27 cellular contexts compared by ENCODE assay signal in genomic region chr12:131824450-131824849, GRCh38. TPM values are rescaled to one million over a fixed set of nuclear protein-coding genes. Genes with fewer than 3 reads are reported as not detected.
"Had no signal": no experiment of that assay in that cellular context is flagged by ENCODE, and none has a peak within 500 bp of the region (broad histone marks: within the 10 kb centered on the region; RNA-seq: fewer than 3 reads in every experiment).

No MANE protein-coding gene starts in this region.

- H3K4me3 ChIP-seq: coronary artery had no signal

- H3K4me3 Mint-ChIP-seq: activated CD4-positive, alpha-beta memory T cell treated with anti-CD3 and anti-CD28 coated beads for 36 hours; activated CD4-positive, alpha-beta T cell treated with anti-CD3 and anti-CD28 coated beads for 36 hours; activated CD4-positive, alpha-beta T cell treated with anti-CD3 and anti-CD28 coated beads, Interleukin-2, amount 10 ng/mL, durations not matched to agents 24 days and 14 days; activated naive CD4-positive, alpha-beta T cell treated with anti-CD3 and anti-CD28 coated beads, Interleukin-2, amount 10 ng/mL, durations not matched to agents 7 days and 5 days; activated naive CD8-positive, alpha-beta T cell treated with anti-CD3 and anti-CD28 coated beads, Interleukin-2, amount 10 ng/mL, durations not matched to agents 7 days and 5 days; activated T-cell treated with anti-CD3 and anti-CD28 coated beads, Interleukin-2, amount 50 U/mL, for 24 hours; activated T-cell treated with anti-CD3 and anti-CD28 coated beads, Interleukin-2, amount 50 U/mL, for 72 hours; central memory CD8-positive, alpha-beta T cell; dendritic cell treated with granulocyte-macrophage colony-stimulating factor and Interleukin-4, amounts not matched to agents 40 ng/mL and 50 ng/mL, for 4 days; endodermal cell; T-helper 17 cell; T-helper 2 cell treated with Interferon-gamma antibody and Interleukin-4, amounts not matched to agents 5 μg/mL and 100 μg/mL, for 36 hours had no signal

- ATAC-seq: activated CD4-positive, alpha-beta T cell treated with anti-CD3 and anti-CD28 coated beads for 36 hours; activated naive CD4-positive, alpha-beta T cell treated with anti-CD3 and anti-CD28 coated beads, Interleukin-2, amount 50 U/mL, for 72 hours; activated T-cell treated with anti-CD3 and anti-CD28 coated beads, Interleukin-2, amount 50 U/mL, for 72 hours; T-helper 17 cell had no signal

- H3K27me3 ChIP-seq: brain microvascular endothelial cell had no signal

- H3K36me3 ChIP-seq: brain microvascular endothelial cell had no signal

- H3K27ac Mint-ChIP-seq: activated CD4-positive, alpha-beta memory T cell treated with anti-CD3 and anti-CD28 coated beads for 36 hours; activated CD4-positive, alpha-beta T cell treated with anti-CD3 and anti-CD28 coated beads for 36 hours; activated CD4-positive, alpha-beta T cell treated with anti-CD3 and anti-CD28 coated beads, Interleukin-2, amount 10 ng/mL, durations not matched to agents 24 days and 14 days; activated naive CD4-positive, alpha-beta T cell treated with anti-CD3 and anti-CD28 coated beads, Interleukin-2, amount 10 ng/mL, durations not matched to agents 7 days and 5 days; activated naive CD4-positive, alpha-beta T cell treated with anti-CD3 and anti-CD28 coated beads, Interleukin-2, amount 50 U/mL, for 72 hours; activated naive CD8-positive, alpha-beta T cell treated with anti-CD3 and anti-CD28 coated beads, Interleukin-2, amount 10 ng/mL, durations not matched to agents 7 days and 5 days; activated T-cell treated with anti-CD3 and anti-CD28 coated beads, Interleukin-2, amount 50 U/mL, for 24 hours; activated T-cell treated with anti-CD3 and anti-CD28 coated beads, Interleukin-2, amount 50 U/mL, for 72 hours; dendritic cell treated with granulocyte-macrophage colony-stimulating factor and Interleukin-4, amounts not matched to agents 40 ng/mL and 50 ng/mL, for 4 days; endodermal cell; T-helper 17 cell; T-helper 2 cell treated with Interferon-gamma antibody and Interleukin-4, amounts not matched to agents 5 μg/mL and 100 μg/mL, for 36 hours had no signal

- H3K36me3 Mint-ChIP-seq: activated CD4-positive, alpha-beta memory T cell treated with anti-CD3 and anti-CD28 coated beads for 36 hours; activated naive CD4-positive, alpha-beta T cell treated with anti-CD3 and anti-CD28 coated beads, Interleukin-2, amount 10 ng/mL, durations not matched to agents 7 days and 5 days; activated naive CD4-positive, alpha-beta T cell treated with anti-CD3 and anti-CD28 coated beads, Interleukin-2, amount 50 U/mL, for 72 hours; activated naive CD8-positive, alpha-beta T cell treated with anti-CD3 and anti-CD28 coated beads, Interleukin-2, amount 10 ng/mL, durations not matched to agents 7 days and 5 days had no signal

- FAIRE-seq: astrocyte, bronchial epithelial cell, frontal cortex had no signal

- H3K27ac ChIP-seq: brain microvascular endothelial cell, coronary artery had no signal

- H3K9me3 Mint-ChIP-seq: activated CD4-positive, alpha-beta memory T cell treated with anti-CD3 and anti-CD28 coated beads for 36 hours; activated CD4-positive, alpha-beta T cell treated with anti-CD3 and anti-CD28 coated beads, Interleukin-2, amount 10 ng/mL, durations not matched to agents 24 days and 14 days; activated naive CD4-positive, alpha-beta T cell treated with anti-CD3 and anti-CD28 coated beads, Interleukin-2, amount 10 ng/mL, durations not matched to agents 7 days and 5 days; activated naive CD4-positive, alpha-beta T cell treated with anti-CD3 and anti-CD28 coated beads, Interleukin-2, amount 50 U/mL, for 72 hours; activated naive CD8-positive, alpha-beta T cell treated with anti-CD3 and anti-CD28 coated beads, Interleukin-2, amount 10 ng/mL, durations not matched to agents 7 days and 5 days; activated T-cell treated with anti-CD3 and anti-CD28 coated beads, Interleukin-2, amount 50 U/mL, for 24 hours; activated T-cell treated with anti-CD3 and anti-CD28 coated beads, Interleukin-2, amount 50 U/mL, for 72 hours; central memory CD8-positive, alpha-beta T cell; dendritic cell treated with granulocyte-macrophage colony-stimulating factor and Interleukin-4, amounts not matched to agents 40 ng/mL and 50 ng/mL, for 4 days; endodermal cell; T-helper 2 cell treated with Interferon-gamma antibody and Interleukin-4, amounts not matched to agents 5 μg/mL and 100 μg/mL, for 36 hours had no signal

- DNase-seq: activated CD4-positive, alpha-beta memory T cell treated with anti-CD3 and anti-CD28 coated beads for 36 hours; activated CD4-positive, alpha-beta T cell treated with anti-CD3 and anti-CD28 coated beads for 36 hours; activated CD4-positive, alpha-beta T cell treated with anti-CD3 and anti-CD28 coated beads, Interleukin-2, amount 10 ng/mL, durations not matched to agents 24 days and 14 days; activated CD4-positive, CD25-positive, alpha-beta regulatory T cell; activated CD4-positive, CD25-positive, alpha-beta regulatory T cell treated with anti-CD3 and anti-CD28 coated beads, Interleukin-2, amount 50 U/mL, for 72 hours; activated CD8-positive, alpha-beta memory T cell treated with anti-CD3 and anti-CD28 coated beads, Interleukin-2, amount 50 U/mL, for 48 hours; activated gamma-delta T cell; activated naive CD4-positive, alpha-beta T cell; activated naive CD4-positive, alpha-beta T cell treated with anti-CD3 and anti-CD28 coated beads, Interleukin-2, amount 10 ng/mL, durations not matched to agents 7 days and 5 days; activated naive CD8-positive, alpha-beta T cell treated with anti-CD3 and anti-CD28 coated beads, Interleukin-2, amount 10 ng/mL, durations not matched to agents 7 days and 5 days; activated T-cell treated with anti-CD3 and anti-CD28 coated beads for 4 hours; activated T-cell treated with anti-CD3 and anti-CD28 coated beads, Interleukin-2, amount 50 U/mL, for 24 hours; activated T-cell treated with anti-CD3 and anti-CD28 coated beads, Interleukin-2, amount 50 U/mL, for 72 hours; brain microvascular endothelial cell; dorsolateral prefrontal cortex; effector memory CD4-positive, alpha-beta T cell; T-helper 17 cell; T1000 had no signal

- H3K4me1 Mint-ChIP-seq: activated naive CD8-positive, alpha-beta T cell treated with anti-CD3 and anti-CD28 coated beads, Interleukin-2, amount 10 ng/mL, durations not matched to agents 7 days and 5 days had no signal

RNA-seq across cellular contexts. Expression of gene MMP17, which starts 3.7 kb away (rescaled TPM):
- total RNA-seq: activated CD4-positive, alpha-beta T cell treated with anti-CD3 and anti-CD28 coated beads for 36 hours; activated naive CD4-positive, alpha-beta T cell treated with anti-CD3 and anti-CD28 coated beads, Interleukin-2, amount 50 U/mL, for 72 hours; activated T-cell treated with anti-CD3 and anti-CD28 coated beads, Interleukin-2, amount 50 U/mL, for 72 hours had no signal
